ENCODE assay signal across 7 cellular contexts in genomic region chr17:47895856-47896671, GRCh38.
A peak's percentile ranks its signal among the peaks of the same experiment; 100 is the strongest.
DNase-seq lines count a peak whose midpoint lies in the region; ATAC-seq, FAIRE-seq and TF ChIP-seq lines count a peak whose summit lies in the region.

Gene SP2, plus strand, starts transcription at chr17:47896236. Its CDS starts 51 bp downstream, at chr17:47896287.

- TF ChIP-seq CTCF in astrocyte of the cerebellum (IDR thresholded peaks at IDR 0.05; ENCODE audit: low read depth, low read length, missing control alignments): peak; percentile 4

- H3K4me3 ChIP-seq in astrocyte of the cerebellum (ENCODE audit: low read depth, low read length) (peak within 1 kb of the TSS; percentile 95), rectal smooth muscle tissue (ENCODE audit: low read length) (peak within 1 kb of the TSS; percentile 97)

- peak; percentile 99 for FAIRE-seq in GM18507 (lab: Jason Lieb, UNC)

- H3K4me1 ChIP-seq in rectal smooth muscle tissue (ENCODE audit: control insufficient read depth, insufficient read depth, low read length): peaks cover 12% of the 10 kb centered on the region

- H3K36me3 ChIP-seq in rectal smooth muscle tissue (ENCODE audit: control insufficient read depth, insufficient read depth, low read length): no peaks in the 10 kb centered on the region

- H3K27me3 ChIP-seq in rectal smooth muscle tissue (ENCODE audit: control insufficient read depth, insufficient read depth, low read length): no peaks in the 10 kb centered on the region

- in situ Hi-C loops in astrocyte of the cerebellum (cut with HindIII; ENCODE audit: low sequenced_read_pairs): no loop called here

- DNase-seq in GM18507 (ENCODE audit: extremely low spot score, insufficient read length, low read depth) (peak; percentile 98), NCI-H2029 treated with DMSO at 0.1 percent for 48 hours (lab: John Stamatoyannopoulos, UW) (peak; percentile 96), T-helper 9 cell (peak; percentile 95), astrocyte of the cerebellum (ENCODE audit: low read depth) (peak; percentile 100), hepatic stellate cell (ENCODE audit: low spot score) (peak; percentile 100)

- H3K9ac ChIP-seq in rectal smooth muscle tissue (ENCODE audit: low read length): peak within 1 kb of the TSS; percentile 96

- peak; percentile 88 for ATAC-seq in HG02981 (IDR thresholded peaks at IDR 0.05; ENCODE audit: unreplicated experiment)

- H3K27ac ChIP-seq in rectal smooth muscle tissue (ENCODE audit: low read depth, low read length): peak within 1 kb of the TSS; percentile 98

Comparison
In these comparisons a context has a peak if more than half of its experiments do, and no peak if none do; other contexts are left out.
1. Peak in every context shown above with its lines: DNase-seq, ATAC-seq, H3K4me3 ChIP-seq and H3K27ac ChIP-seq.